In genomic region chr17:65609749-65610148, GRCh38 we compare ENCODE assay signal across 15 cellular contexts.
"Had no signal": no experiment of that assay in that cellular context is flagged by ENCODE, and none has a peak within 500 bp of the region (broad histone marks: within the 10 kb centered on the region; RNA-seq: fewer than 3 reads in every experiment).

No MANE protein-coding gene starts in this region.

- H3K4me1 ChIP-seq: esophagus squamous epithelium, foreskin keratinocyte, right lobe of liver, upper lobe of right lung had no signal

- H3K36me3 ChIP-seq: adrenal gland, esophagus squamous epithelium, right lobe of liver, thoracic aorta, upper lobe of right lung had no signal

- H3K27ac ChIP-seq: esophagus squamous epithelium, foreskin keratinocyte, right lobe of liver, thoracic aorta, upper lobe of right lung had no signal

- DNase-seq: activated CD4-positive, alpha-beta T cell treated with anti-CD3 and anti-CD28 coated beads, Interleukin-2, amount 10 ng/mL, durations not matched to agents 7 days and 5 days; activated CD8-positive, alpha-beta memory T cell treated with anti-CD3 and anti-CD28 coated beads, Interleukin-2, amount 50 U/mL, for 4 hours; activated CD8-positive, alpha-beta T cell treated with anti-CD3 and anti-CD28 coated beads, Interleukin-2, amount 10 ng/mL, durations not matched to agents 7 days and 5 days; activated T-cell treated with anti-CD3 and anti-CD28 coated beads, Interleukin-2, amount 50 U/mL, for 4 hours; dermis blood vessel endothelial cell; effector memory CD8-positive, alpha-beta T cell; esophagus squamous epithelium; foreskin keratinocyte; hypothalamus; naive thymus-derived CD4-positive, alpha-beta T cell; right lobe of liver; stimulated activated naive B cell treated with anti-CD40 and anti-IgM and Interleukin-4, amounts not matched to agents 10 μg/mL and 1 μg/mL and 100 μg/mL, for 72 hours; upper lobe of right lung had no signal

- H3K27me3 ChIP-seq: adrenal gland, esophagus squamous epithelium, foreskin keratinocyte, right lobe of liver, upper lobe of right lung had no signal

- H3K4me3 ChIP-seq: adrenal gland, esophagus squamous epithelium, right lobe of liver, thoracic aorta, upper lobe of right lung had no signal

- H3K9me3 ChIP-seq: adrenal gland, esophagus squamous epithelium, right lobe of liver, thoracic aorta, upper lobe of right lung had no signal
